Comparison of ENCODE assay signal across 1 cellular context in the genomic region with DNA sequence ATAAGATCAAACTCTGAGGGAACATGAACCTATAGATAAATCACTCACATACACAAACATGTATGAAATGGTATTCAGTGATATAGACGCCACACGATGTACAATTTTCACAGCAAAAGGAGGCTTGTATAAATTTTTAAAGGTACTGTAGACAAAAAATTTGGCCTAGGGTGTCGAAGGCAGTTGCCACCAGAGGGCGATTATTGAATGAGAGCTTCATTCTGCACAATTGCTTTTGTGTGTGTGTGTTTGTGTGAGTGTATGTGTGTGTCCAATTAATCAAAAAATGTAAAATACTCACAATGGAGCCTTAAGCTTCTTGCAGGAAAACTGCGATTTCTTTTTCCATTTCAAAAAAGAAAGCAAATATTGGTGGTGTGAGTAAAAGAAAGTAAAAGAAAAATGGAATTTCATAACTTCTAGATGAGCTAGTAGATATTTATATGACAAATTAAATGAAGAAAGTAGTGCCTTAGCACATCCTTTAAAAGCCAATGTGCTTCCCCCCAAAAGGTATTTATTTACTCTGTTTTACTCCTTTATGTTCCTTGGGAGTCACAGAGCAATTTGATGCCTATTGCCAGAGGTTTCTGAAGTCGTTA.
TF ChIP-seq lines count a peak whose summit lies in the region.

No MANE protein-coding gene starts in this region.

TF ChIP-seq in GM23338, 12 proteins besides CTCF, POLR2A, EP300 and RAD21 (continued from another document):
- TF ChIP-seq, protein P1, sequence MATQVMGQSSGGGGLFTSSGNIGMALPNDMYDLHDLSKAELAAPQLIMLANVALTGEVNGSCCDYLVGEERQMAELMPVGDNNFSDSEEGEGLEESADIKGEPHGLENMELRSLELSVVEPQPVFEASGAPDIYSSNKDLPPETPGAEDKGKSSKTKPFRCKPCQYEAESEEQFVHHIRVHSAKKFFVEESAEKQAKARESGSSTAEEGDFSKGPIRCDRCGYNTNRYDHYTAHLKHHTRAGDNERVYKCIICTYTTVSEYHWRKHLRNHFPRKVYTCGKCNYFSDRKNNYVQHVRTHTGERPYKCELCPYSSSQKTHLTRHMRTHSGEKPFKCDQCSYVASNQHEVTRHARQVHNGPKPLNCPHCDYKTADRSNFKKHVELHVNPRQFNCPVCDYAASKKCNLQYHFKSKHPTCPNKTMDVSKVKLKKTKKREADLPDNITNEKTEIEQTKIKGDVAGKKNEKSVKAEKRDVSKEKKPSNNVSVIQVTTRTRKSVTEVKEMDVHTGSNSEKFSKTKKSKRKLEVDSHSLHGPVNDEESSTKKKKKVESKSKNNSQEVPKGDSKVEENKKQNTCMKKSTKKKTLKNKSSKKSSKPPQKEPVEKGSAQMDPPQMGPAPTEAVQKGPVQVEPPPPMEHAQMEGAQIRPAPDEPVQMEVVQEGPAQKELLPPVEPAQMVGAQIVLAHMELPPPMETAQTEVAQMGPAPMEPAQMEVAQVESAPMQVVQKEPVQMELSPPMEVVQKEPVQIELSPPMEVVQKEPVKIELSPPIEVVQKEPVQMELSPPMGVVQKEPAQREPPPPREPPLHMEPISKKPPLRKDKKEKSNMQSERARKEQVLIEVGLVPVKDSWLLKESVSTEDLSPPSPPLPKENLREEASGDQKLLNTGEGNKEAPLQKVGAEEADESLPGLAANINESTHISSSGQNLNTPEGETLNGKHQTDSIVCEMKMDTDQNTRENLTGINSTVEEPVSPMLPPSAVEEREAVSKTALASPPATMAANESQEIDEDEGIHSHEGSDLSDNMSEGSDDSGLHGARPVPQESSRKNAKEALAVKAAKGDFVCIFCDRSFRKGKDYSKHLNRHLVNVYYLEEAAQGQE (IDR thresholded peaks at IDR 0.05; ENCODE audit: unreplicated experiment), result no peak
- TF ChIP-seq ETS1 (IDR thresholded peaks at IDR 0.05), result no peak
